Comparison of ENCODE assay signal across 7 cellular contexts in genomic region chr2:161522796-161523195, GRCh38.
"Had no signal": no experiment of that assay in that cellular context is flagged by ENCODE, and none has a peak within 500 bp of the region (broad histone marks: within the 10 kb centered on the region; RNA-seq: fewer than 3 reads in every experiment).

No MANE protein-coding gene starts in this region.

- FAIRE-seq: HTR-8/SVneo, K562 had no signal

- ATAC-seq: K562 had no signal

- H3K9ac ChIP-seq: KMS-11 had no signal

- H3K4me2 ChIP-seq: KMS-11 had no signal

- DNase-seq: IMR-90, KBM-7, KG1 had no signal

- H3K27ac ChIP-seq: HL-60, KMS-11 had no signal

- H3K4me3 ChIP-seq: K562 had no signal
